ENCODE assay signal across 1 cellular context in the genomic region with DNA sequence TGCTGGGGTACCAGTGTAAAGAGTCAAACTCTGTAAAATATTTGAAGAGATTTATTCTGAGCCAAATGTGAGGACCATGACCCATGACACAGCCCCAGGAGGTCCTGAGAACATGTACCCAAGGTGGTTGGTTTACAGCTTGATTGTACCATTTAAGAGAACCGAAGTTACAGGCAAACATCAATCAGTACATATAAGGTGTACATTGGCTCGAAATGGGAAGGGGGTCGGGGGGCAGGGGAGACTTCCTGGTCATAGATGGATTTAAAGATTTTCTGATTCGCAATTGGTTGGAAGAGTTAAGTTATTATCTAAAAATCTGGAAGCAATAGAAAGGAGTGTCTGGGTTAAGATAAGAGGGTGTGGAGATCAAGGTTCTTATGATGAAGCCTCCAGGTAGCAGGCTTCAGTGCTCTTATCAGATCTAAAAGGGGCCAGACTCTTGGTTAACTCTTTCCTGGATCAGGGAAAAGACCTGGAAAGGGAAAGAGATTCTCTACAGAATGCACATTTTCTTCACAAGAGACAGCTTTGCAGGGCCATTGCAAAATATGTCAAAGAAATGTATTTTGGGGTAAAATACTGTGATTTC.
TF ChIP-seq lines count a peak whose summit lies in the region.

No MANE protein-coding gene starts in this region.

TF ChIP-seq in HepG2, 621 proteins besides CTCF, POLR2A, EP300 and RAD21:
- TF ChIP-seq ZNF737 (CRISPR knock-in tag; IDR thresholded peaks at IDR 0.05; ENCODE audit: borderline replicate concordance), result no peak
- no peak for TF ChIP-seq IKZF4 (CRISPR knock-in tag; IDR thresholded peaks at IDR 0.05; ENCODE audit: borderline replicate concordance, low read depth, not compliant biosample characterization)
- TF ChIP-seq ZBTB7A (CRISPR knock-in tag; IDR thresholded peaks at IDR 0.05), result no peak
- TF ChIP-seq KDM2A (CRISPR knock-in tag; IDR thresholded peaks at IDR 0.05; ENCODE audit: borderline replicate concordance, low read depth), result no peak
- no peak for TF ChIP-seq ADNP (CRISPR knock-in tag; IDR thresholded peaks at IDR 0.05)
- no peak for TF ChIP-seq ZNF746 (CRISPR knock-in tag; IDR thresholded peaks at IDR 0.05)
- no peak for TF ChIP-seq KLF16 (CRISPR knock-in tag; IDR thresholded peaks at IDR 0.05)
- TF ChIP-seq CBX2 (IDR thresholded peaks at IDR 0.05; ENCODE audit: low read depth, low read length), result no peak
- no peak for TF ChIP-seq CBX2 (CRISPR knock-in tag; IDR thresholded peaks at IDR 0.05; ENCODE audit: low read depth)
- no peak for TF ChIP-seq HDAC6 (IDR thresholded peaks at IDR 0.05; ENCODE audit: low read depth, low read length)
- TF ChIP-seq SOX6 (IDR thresholded peaks at IDR 0.05), result no peak
- no peak for TF ChIP-seq SOX6 (CRISPR knock-in tag; IDR thresholded peaks at IDR 0.05)
- no peak for TF ChIP-seq GZF1 (CRISPR knock-in tag; IDR thresholded peaks at IDR 0.05)
TF ChIP-seq in HepG2: peak in this region for 0.
